In the genomic region with DNA sequence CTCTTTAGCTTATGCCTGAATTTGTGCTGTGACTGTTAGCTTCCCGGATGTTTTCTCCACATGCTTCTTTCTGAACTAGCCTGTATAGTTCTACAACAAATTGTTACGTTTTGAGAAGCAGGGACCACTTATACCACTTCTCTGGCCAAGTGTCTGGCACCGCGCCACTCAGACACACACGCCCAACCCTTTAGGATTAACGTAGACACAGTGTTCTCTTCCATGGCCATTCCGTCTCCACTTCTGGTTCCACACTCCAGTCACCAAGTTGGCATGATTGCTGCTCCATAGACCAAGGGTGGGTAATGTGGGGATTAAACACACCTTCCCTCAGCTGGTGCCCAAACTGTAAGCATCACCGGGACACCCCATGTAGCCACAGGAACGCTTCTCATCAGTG, we compare ENCODE assay signal across 10 cellular contexts. TPM values are rescaled to one million over a fixed set of nuclear protein-coding genes. Genes with fewer than 3 reads are reported as not detected.
A peak's percentile ranks its signal among the peaks of the same experiment; 100 is the strongest.
DNase-seq lines count a peak whose midpoint lies in the region; ATAC-seq and TF ChIP-seq lines count a peak whose summit lies in the region.
"Had no signal": no experiment of that assay in that cellular context is flagged by ENCODE, and none has a peak within 500 bp of the region (broad histone marks: within the 10 kb centered on the region; RNA-seq: fewer than 3 reads in every experiment).

No MANE protein-coding gene starts in this region.

- no peaks in the 10 kb centered on the region for H3K36me3 Mint-ChIP-seq in dendritic cell treated with granulocyte-macrophage colony-stimulating factor and Interleukin-4, amounts not matched to agents 40 ng/mL and 50 ng/mL, for 4 days (ENCODE audit: low read depth)

- peak overlapping the region; percentile 66 for H3K4me3 Mint-ChIP-seq in dendritic cell treated with granulocyte-macrophage colony-stimulating factor and Interleukin-4, amounts not matched to agents 40 ng/mL and 50 ng/mL, for 4 days

- H3K9me3 ChIP-seq in osteoblast (ENCODE audit: low read depth, low read length) = no peaks in the 10 kb centered on the region
- H3K9me3 ChIP-seq: neutrophil had no signal

- peak overlapping the region; percentile 76 for H2AFZ ChIP-seq in osteoblast (ENCODE audit: low read length)

- no peak overlapping the region for H3K27ac Mint-ChIP-seq in dendritic cell treated with granulocyte-macrophage colony-stimulating factor and Interleukin-4, amounts not matched to agents 40 ng/mL and 50 ng/mL, for 4 days

- no peaks in the 10 kb centered on the region for H4K20me1 ChIP-seq in osteoblast (ENCODE audit: insufficient read depth, low read length)

- H3K4me3 ChIP-seq in osteoblast (ENCODE audit: insufficient read depth, low read length) = no peak overlapping the region

- no peaks in the 10 kb centered on the region for H3K9me3 Mint-ChIP-seq in dendritic cell treated with granulocyte-macrophage colony-stimulating factor and Interleukin-4, amounts not matched to agents 40 ng/mL and 50 ng/mL, for 4 days

- peak overlapping the region; percentile 71 for H3K4me2 ChIP-seq in osteoblast (ENCODE audit: insufficient read depth, low read length)

- TF ChIP-seq CTCF in osteoblast (IDR thresholded peaks at IDR 0.05; ENCODE audit: extremely low read depth, low read depth, low read length) = no peak

- peaks cover 13% of the 10 kb centered on the region for H3K4me1 Mint-ChIP-seq in dendritic cell treated with granulocyte-macrophage colony-stimulating factor and Interleukin-4, amounts not matched to agents 40 ng/mL and 50 ng/mL, for 4 days (ENCODE audit: low read depth)

- peaks cover 47% of the 10 kb centered on the region for H3K27me3 ChIP-seq in osteoblast (ENCODE audit: insufficient read depth, low read length)

- ATAC-seq in activated CD4-positive, CD25-positive, alpha-beta regulatory T cell treated with anti-CD3 and anti-CD28 coated beads, Interleukin-2, amount 50 U/mL, for 24 hours = no peak

- no peak overlapping the region for H3K27ac ChIP-seq in osteoblast (ENCODE audit: low read depth, low read length)
- H3K27ac ChIP-seq: neutrophil had no signal

- intact Hi-C loops in dendritic cell treated with granulocyte-macrophage colony-stimulating factor and Interleukin-4, amounts not matched to agents 40 ng/mL and 50 ng/mL, for 4 days (cut with micrococcal nuclease) = no loop called here

- H3K36me3 ChIP-seq in osteoblast (ENCODE audit: insufficient read depth, low read length) = no peaks in the 10 kb centered on the region
- H3K36me3 ChIP-seq: neutrophil had no signal

- DNase-seq in DMS53 treated with DMSO at 0.1 percent for 48 hours (lab: John Stamatoyannopoulos, UW; ENCODE audit: unreplicated experiment) (peak; percentile 13), NCI-H187 (lab: John Stamatoyannopoulos, UW) (peak; percentile 56 to 69), osteoblast (ENCODE audit: insufficient read length, low spot score, missing footprints) (peak; percentile 57), SIG-M5 treated with dmso at 0.1 percent for 504 hours (lab: John Stamatoyannopoulos, UW; ENCODE audit: unreplicated experiment) (no peak), A172 (ENCODE audit: low spot score) (no peak)
- no peak for DNase-seq in activated effector memory CD4-positive, alpha-beta T cell treated with Interleukin-2 at 50 U/mL for 16 hours
- DNase-seq: effector memory CD4-positive, alpha-beta T cell had no signal

- H3K79me2 ChIP-seq in osteoblast (ENCODE audit: insufficient read depth, low read length) = no peaks in the 10 kb centered on the region

- H3K27me3 Mint-ChIP-seq in dendritic cell treated with granulocyte-macrophage colony-stimulating factor and Interleukin-4, amounts not matched to agents 40 ng/mL and 50 ng/mL, for 4 days = peaks cover 52% of the 10 kb centered on the region

- peaks cover 4% of the 10 kb centered on the region for H3K4me1 ChIP-seq in osteoblast (ENCODE audit: insufficient read depth, low read length)

RNA-seq across cellular contexts. Expression of gene TMEM108, which starts 0.8 kb away (rescaled TPM):
- total RNA-seq in osteoblast = 0.29 and 0.36 TPM in 2 replicates
- not detected in 2 replicates for total RNA-seq in A172 (2014; rRNA removed; shearing (Covaris generic))

Comparison
In these comparisons a context has a peak if more than half of its experiments do, and no peak if none do; other contexts are left out.
1. DNase-seq: peak in DMS53 treated with DMSO at 0.1 percent for 48 hours (single experiment), NCI-H187 (2 of 2) and osteoblast (single experiment); none in SIG-M5 treated with dmso at 0.1 percent for 504 hours (single experiment), A172 (single experiment) and activated effector memory CD4-positive, alpha-beta T cell treated with Interleukin-2 at 50 U/mL for 16 hours (single experiment).